ENCODE assay signal across 1 cellular context in the genomic region with DNA sequence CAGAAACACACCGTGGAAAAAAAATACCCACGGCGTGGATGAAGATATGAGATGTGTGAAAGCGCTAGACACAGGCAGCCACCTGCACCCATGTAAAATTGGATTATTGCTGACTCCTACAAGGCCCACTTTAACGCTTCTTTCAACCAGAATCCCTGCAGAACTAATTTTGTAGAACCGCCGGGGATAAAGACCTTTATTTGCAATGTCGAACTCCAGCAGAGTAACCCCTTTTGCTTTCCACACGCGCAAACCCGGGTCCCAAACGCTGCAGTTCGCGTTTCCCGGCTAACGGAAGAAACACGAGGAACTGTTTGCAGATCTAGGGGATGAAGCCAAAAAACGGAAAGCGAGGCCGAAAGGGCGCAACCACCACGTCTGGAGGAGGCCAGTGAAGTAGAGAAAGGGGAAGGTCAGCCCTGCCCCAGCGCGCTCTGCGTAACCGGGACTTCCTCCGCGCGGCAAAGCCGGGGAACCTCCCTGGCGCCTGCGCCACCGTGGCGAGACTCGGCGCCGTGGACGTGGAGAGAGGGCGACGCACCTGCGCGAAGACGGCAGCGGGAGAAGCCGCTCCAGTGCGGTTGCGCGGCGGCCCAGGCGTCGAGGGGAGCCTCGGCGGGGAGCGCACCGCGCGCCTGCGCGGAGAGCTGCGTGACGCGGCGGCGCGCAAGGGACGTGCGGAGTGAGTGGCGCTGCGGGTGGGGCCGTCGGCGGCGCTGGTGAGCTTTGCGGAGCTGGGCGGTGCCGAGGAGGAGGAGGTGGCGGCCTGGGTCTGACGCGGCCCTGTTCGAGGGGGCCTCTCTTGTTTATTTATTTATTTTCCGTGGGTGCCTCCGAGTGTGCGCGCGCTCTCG.
TF ChIP-seq lines count a peak whose summit lies in the region.

A gene (plus strand): TSS at position 729 of the 854 bp plus-strand sequence. CDS start 295 bp downstream, outside the sequence.

TF ChIP-seq in HepG2, 621 proteins besides CTCF, POLR2A, EP300 and RAD21 (continued from another document and continues in another):
- TF ChIP-seq, protein P1, sequence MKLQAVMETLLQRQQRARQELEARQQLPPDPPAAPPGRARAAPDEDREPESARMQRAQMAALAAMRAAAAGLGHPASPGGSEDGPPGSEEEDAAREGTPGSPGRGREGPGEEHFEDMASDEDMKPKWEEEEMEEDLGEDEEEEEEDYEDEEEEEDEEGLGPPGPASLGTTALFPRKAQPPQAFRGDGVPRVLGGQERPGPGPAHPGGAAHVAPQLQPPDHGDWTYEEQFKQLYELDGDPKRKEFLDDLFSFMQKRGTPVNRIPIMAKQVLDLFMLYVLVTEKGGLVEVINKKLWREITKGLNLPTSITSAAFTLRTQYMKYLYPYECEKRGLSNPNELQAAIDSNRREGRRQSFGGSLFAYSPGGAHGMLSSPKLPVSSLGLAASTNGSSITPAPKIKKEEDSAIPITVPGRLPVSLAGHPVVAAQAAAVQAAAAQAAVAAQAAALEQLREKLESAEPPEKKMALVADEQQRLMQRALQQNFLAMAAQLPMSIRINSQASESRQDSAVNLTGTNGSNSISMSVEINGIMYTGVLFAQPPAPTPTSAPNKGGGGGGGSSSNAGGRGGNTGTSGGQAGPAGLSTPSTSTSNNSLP (IDR thresholded peaks at IDR 0.05; ENCODE audit: low read depth, low read length), result 0 out of 2 replicates have a peak, but pooled peaks have one; percentile 28
- TF ChIP-seq, protein P2, sequence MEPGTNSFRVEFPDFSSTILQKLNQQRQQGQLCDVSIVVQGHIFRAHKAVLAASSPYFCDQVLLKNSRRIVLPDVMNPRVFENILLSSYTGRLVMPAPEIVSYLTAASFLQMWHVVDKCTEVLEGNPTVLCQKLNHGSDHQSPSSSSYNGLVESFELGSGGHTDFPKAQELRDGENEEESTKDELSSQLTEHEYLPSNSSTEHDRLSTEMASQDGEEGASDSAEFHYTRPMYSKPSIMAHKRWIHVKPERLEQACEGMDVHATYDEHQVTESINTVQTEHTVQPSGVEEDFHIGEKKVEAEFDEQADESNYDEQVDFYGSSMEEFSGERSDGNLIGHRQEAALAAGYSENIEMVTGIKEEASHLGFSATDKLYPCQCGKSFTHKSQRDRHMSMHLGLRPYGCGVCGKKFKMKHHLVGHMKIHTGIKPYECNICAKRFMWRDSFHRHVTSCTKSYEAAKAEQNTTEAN (CRISPR knock-in tag; conservative IDR thresholded peaks at IDR 0.05), result 0 out of 2 replicates have a peak, but pooled peaks have one; percentile 18
- TF ChIP-seq, protein P3, sequence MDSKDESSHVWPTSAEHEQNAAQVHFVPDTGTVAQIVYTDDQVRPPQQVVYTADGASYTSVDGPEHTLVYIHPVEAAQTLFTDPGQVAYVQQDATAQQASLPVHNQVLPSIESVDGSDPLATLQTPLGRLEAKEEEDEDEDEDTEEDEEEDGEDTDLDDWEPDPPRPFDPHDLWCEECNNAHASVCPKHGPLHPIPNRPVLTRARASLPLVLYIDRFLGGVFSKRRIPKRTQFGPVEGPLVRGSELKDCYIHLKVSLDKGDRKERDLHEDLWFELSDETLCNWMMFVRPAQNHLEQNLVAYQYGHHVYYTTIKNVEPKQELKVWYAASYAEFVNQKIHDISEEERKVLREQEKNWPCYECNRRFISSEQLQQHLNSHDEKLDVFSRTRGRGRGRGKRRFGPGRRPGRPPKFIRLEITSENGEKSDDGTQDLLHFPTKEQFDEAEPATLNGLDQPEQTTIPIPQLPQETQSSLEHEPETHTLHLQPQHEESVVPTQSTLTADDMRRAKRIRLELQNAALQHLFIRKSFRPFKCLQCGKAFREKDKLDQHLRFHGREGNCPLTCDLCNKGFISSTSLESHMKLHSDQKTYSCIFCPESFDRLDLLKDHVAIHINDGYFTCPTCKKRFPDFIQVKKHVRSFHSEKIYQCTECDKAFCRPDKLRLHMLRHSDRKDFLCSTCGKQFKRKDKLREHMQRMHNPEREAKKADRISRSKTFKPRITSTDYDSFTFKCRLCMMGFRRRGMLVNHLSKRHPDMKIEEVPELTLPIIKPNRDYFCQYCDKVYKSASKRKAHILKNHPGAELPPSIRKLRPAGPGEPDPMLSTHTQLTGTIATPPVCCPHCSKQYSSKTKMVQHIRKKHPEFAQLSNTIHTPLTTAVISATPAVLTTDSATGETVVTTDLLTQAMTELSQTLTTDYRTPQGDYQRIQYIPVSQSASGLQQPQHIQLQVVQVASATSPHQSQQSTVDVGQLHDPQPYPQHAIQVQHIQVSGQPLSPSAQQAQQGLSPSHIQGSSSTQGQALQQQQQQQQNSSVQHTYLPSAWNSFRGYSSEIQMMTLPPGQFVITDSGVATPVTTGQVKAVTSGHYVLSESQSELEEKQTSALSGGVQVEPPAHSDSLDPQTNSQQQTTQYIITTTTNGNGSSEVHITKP (CRISPR knock-in tag; IDR thresholded peaks at IDR 0.05; ENCODE audit: low read depth), result peak; percentile 88
- TF ChIP-seq ZNF792 (CRISPR knock-in tag; IDR thresholded peaks at IDR 0.05) (peak; percentile 50; the same call in 1 of the 2 replicates), MAF1 (CRISPR knock-in tag; IDR thresholded peaks at IDR 0.05; ENCODE audit: borderline replicate concordance) (peak; percentile 92; the same call in 1 of the 2 replicates), TBP (CRISPR knock-in tag; IDR thresholded peaks at IDR 0.05) (no peak), ZNF24 (IDR thresholded peaks at IDR 0.05) (no peak), SMYD3 (CRISPR knock-in tag; IDR thresholded peaks at IDR 0.05) (peak; percentile 90; the same call in 1 of the 2 replicates), KAT8 (CRISPR knock-in tag; IDR thresholded peaks at IDR 0.05) (peak; percentile 79), ARNT2 (CRISPR knock-in tag; IDR thresholded peaks at IDR 0.05; ENCODE audit: low read depth) (peak; percentile 93; the same call in 1 of the 2 replicates), ZC3H4 (CRISPR knock-in tag; IDR thresholded peaks at IDR 0.05; ENCODE audit: borderline replicate concordance) (no peak), ZNF256 (CRISPR knock-in tag; conservative IDR thresholded peaks at IDR 0.05) (0 out of 2 replicates have a peak, but pooled peaks have one; percentile 50), ZNF33A (CRISPR knock-in tag; IDR thresholded peaks at IDR 0.05; ENCODE audit: borderline replicate concordance) (no peak), EZH2 (conservative IDR thresholded peaks at IDR 0.05; ENCODE audit: low read depth, low read length) (no peak), WIZ (CRISPR knock-in tag; IDR thresholded peaks at IDR 0.05) (0 out of 2 replicates have a peak, but pooled peaks have one; percentile 3), MAZ (IDR thresholded peaks at IDR 0.05; ENCODE audit: borderline replicate concordance, low read depth, low read length) (peak; percentile 82; the same call in 1 of the 2 replicates), MAZ (CRISPR knock-in tag; IDR thresholded peaks at IDR 0.05; ENCODE audit: low read depth) (peak; percentile 93), ZNF850 (CRISPR knock-in tag; conservative IDR thresholded peaks at IDR 0.05) (no peak), ZNF264 (CRISPR knock-in tag; IDR thresholded peaks at IDR 0.05) (peak; percentile 59; the same call in 1 of the 2 replicates), EHMT2 (IDR thresholded peaks at IDR 0.05; ENCODE audit: borderline replicate concordance, low read depth, low read length) (no peak), ZBTB38 (CRISPR knock-in tag; IDR thresholded peaks at IDR 0.05) (peak; percentile 91; the same call in 1 of the 2 replicates), MZF1 (CRISPR knock-in tag; IDR thresholded peaks at IDR 0.05; ENCODE audit: borderline replicate concordance) (peak; percentile 59; the same call in 1 of the 2 replicates), MEIS1 (CRISPR knock-in tag; IDR thresholded peaks at IDR 0.05; ENCODE audit: borderline replicate concordance) (no peak)
- TF ChIP-seq, protein P4, sequence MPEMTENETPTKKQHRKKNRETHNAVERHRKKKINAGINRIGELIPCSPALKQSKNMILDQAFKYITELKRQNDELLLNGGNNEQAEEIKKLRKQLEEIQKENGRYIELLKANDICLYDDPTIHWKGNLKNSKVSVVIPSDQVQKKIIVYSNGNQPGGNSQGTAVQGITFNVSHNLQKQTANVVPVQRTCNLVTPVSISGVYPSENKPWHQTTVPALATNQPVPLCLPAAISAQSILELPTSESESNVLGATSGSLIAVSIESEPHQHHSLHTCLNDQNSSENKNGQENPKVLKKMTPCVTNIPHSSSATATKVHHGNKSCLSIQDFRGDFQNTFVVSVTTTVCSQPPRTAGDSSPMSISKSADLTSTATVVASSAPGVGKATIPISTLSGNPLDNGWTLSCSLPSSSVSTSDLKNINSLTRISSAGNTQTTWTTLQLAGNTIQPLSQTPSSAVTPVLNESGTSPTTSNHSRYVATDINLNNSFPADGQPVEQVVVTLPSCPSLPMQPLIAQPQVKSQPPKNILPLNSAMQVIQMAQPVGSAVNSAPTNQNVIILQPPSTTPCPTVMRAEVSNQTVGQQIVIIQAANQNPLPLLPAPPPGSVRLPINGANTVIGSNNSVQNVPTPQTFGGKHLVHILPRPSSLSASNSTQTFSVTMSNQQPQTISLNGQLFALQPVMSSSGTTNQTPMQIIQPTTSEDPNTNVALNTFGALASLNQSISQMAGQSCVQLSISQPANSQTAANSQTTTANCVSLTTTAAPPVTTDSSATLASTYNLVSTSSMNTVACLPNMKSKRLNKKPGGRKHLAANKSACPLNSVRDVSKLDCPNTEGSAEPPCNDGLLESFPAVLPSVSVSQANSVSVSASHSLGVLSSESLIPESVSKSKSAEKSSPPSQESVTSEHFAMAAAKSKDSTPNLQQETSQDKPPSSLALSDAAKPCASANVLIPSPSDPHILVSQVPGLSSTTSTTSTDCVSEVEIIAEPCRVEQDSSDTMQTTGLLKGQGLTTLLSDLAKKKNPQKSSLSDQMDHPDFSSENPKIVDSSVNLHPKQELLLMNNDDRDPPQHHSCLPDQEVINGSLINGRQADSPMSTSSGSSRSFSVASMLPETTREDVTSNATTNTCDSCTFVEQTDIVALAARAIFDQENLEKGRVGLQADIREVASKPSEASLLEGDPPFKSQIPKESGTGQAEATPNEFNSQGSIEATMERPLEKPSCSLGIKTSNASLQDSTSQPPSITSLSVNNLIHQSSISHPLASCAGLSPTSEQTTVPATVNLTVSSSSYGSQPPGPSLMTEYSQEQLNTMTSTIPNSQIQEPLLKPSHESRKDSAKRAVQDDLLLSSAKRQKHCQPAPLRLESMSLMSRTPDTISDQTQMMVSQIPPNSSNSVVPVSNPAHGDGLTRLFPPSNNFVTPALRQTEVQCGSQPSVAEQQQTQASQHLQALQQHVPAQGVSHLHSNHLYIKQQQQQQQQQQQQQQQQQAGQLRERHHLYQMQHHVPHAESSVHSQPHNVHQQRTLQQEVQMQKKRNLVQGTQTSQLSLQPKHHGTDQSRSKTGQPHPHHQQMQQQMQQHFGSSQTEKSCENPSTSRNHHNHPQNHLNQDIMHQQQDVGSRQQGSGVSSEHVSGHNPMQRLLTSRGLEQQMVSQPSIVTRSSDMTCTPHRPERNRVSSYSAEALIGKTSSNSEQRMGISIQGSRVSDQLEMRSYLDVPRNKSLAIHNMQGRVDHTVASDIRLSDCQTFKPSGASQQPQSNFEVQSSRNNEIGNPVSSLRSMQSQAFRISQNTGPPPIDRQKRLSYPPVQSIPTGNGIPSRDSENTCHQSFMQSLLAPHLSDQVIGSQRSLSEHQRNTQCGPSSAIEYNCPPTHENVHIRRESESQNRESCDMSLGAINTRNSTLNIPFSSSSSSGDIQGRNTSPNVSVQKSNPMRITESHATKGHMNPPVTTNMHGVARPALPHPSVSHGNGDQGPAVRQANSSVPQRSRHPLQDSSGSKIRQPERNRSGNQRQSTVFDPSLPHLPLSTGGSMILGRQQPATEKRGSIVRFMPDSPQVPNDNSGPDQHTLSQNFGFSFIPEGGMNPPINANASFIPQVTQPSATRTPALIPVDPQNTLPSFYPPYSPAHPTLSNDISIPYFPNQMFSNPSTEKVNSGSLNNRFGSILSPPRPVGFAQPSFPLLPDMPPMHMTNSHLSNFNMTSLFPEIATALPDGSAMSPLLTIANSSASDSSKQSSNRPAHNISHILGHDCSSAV (CRISPR knock-in tag; IDR thresholded peaks at IDR 0.05; ENCODE audit: borderline replicate concordance), result 0 out of 2 replicates have a peak, but pooled peaks have one; percentile 38
- TF ChIP-seq, protein P5, sequence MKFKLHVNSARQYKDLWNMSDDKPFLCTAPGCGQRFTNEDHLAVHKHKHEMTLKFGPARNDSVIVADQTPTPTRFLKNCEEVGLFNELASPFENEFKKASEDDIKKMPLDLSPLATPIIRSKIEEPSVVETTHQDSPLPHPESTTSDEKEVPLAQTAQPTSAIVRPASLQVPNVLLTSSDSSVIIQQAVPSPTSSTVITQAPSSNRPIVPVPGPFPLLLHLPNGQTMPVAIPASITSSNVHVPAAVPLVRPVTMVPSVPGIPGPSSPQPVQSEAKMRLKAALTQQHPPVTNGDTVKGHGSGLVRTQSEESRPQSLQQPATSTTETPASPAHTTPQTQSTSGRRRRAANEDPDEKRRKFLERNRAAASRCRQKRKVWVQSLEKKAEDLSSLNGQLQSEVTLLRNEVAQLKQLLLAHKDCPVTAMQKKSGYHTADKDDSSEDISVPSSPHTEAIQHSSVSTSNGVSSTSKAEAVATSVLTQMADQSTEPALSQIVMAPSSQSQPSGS (CRISPR knock-in tag; IDR thresholded peaks at IDR 0.05), result no peak
- TF ChIP-seq, protein P6, sequence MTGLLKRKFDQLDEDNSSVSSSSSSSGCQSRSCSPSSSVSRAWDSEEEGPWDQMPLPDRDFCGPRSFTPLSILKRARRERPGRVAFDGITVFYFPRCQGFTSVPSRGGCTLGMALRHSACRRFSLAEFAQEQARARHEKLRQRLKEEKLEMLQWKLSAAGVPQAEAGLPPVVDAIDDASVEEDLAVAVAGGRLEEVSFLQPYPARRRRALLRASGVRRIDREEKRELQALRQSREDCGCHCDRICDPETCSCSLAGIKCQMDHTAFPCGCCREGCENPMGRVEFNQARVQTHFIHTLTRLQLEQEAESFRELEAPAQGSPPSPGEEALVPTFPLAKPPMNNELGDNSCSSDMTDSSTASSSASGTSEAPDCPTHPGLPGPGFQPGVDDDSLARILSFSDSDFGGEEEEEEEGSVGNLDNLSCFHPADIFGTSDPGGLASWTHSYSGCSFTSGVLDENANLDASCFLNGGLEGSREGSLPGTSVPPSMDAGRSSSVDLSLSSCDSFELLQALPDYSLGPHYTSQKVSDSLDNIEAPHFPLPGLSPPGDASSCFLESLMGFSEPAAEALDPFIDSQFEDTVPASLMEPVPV (CRISPR knock-in tag; IDR thresholded peaks at IDR 0.05), result peak; percentile 82
